ENCODE assay signal across 8 cellular contexts in the genomic region with DNA sequence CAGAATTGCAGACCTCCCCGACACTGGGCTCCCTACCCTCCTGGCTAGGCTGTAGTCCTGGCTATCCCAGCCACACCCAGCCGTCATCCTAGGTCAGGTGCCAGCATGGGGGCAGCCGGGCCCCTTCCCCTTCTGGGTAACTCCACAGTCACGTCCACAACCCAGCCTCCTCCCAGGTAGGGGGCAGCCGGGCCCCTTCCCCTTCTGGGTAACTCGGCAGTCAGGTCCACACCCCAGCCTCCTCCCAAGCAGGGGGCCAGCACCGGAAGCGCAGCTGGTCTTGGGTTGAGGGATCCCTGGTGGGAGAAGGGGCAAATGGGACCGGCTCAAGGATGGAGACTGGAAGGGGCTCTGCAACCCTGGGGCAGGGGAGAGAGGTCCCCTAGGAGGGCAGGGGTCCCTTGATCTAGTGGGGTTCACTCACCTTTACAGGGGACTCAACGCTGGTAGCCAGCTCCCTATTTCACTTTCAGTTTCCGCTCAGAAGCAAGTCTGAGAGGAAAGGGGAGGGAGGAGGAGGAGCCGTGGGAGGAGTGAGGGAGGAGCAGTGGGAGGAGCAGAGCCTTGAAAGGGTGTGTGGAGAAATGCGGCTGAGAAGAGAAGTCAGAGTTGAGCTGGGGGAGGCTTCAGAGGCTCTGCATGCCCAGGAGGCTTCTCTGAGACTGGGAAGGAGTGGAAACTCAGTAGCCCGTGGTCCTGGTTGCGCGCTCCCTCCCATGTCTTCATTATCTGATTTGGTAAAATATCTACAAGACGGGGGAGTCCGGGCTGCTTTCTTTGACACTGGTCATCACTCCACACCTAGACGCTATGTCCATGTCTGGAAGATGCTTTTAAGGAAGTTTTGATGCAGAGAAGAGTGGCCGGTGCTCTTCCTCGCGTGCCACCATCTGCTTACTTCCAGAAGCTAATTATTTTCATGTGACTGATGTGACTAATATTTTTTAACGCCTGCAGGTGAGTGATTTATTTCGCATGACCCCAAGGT. TPM values are rescaled to one million over a fixed set of nuclear protein-coding genes. Genes with fewer than 3 reads are reported as not detected.
A peak's percentile ranks its signal among the peaks of the same experiment; 100 is the strongest.
DNase-seq lines count a peak whose midpoint lies in the region; ATAC-seq lines count a peak whose summit lies in the region.

A gene (minus strand): TSS at position 494 of the 988 bp plus-strand sequence. CDS start 3,293 bp downstream, outside the sequence.

- DNase-seq in A172 (ENCODE audit: low spot score) (peak; percentile 89), NCI-H345 (lab: John Stamatoyannopoulos, UW) (peak; percentile 77), dedifferentiated amniotic fluid mesenchymal stem cell (ENCODE audit: extremely low spot score) (peak; percentile 84), left kidney (ENCODE audit: low read depth, low spot score) (peak; percentile 96)
- peak; percentile 85 to 92 for DNase-seq in activated CD4-positive, alpha-beta T cell treated with anti-CD3 and anti-CD28 coated beads for 4 hours
- DNase-seq in stimulated activated CD4-positive, alpha-beta T cell treated with anti-CD3 and anti-CD28 coated beads, Interleukin-2, amount 100 ng/mL, for 24 hours = peak; percentile 87 to 89

- ATAC-seq in GM18511 (IDR thresholded peaks at IDR 0.05; ENCODE audit: unreplicated experiment) (peak; percentile 100), HG03039 (IDR thresholded peaks at IDR 0.05; ENCODE audit: unreplicated experiment) (peak; percentile 100)

RNA-seq across cellular contexts. Expression of the gene that starts here (rescaled TPM):
- total RNA-seq in A172 (2014; rRNA removed; shearing (Covaris generic)) = 24.7 and 25.2 TPM in 2 replicates

Comparison
In these comparisons a context has a peak if more than half of its experiments do, and no peak if none do; other contexts are left out.
1. Peak in every context shown above with its lines: DNase-seq and ATAC-seq.